Comparison of ENCODE assay signal across 8 cellular contexts in genomic region chr2:224039080-224039769, GRCh38. TPM values are rescaled to one million over a fixed set of nuclear protein-coding genes. Genes with fewer than 3 reads are reported as not detected.
DNase-seq lines count a peak whose midpoint lies in the region; ATAC-seq lines count a peak whose summit lies in the region.

Gene SERPINE2, minus strand, starts transcription at chr2:224039286. Its CDS starts 37,386 bp downstream, at chr2:224001900.

- peak within 1 kb of the TSS; percentile 93 to 97 for H3K4me3 Mint-ChIP-seq in activated T-cell treated with anti-CD3 and anti-CD28 coated beads, Interleukin-2, amount 50 U/mL, for 72 hours
- peak within 1 kb of the TSS; percentile 78 to 98 (median 92) for H3K4me3 Mint-ChIP-seq in naive B cell
- peak within 1 kb of the TSS; percentile 98 for H3K4me3 Mint-ChIP-seq in stimulated activated naive CD8-positive, alpha-beta T cell treated with anti-CD3 and anti-CD28 coated beads, Interleukin-15, Interleukin-2, amounts not matched to agents 100 ng/mL and 50 ng/mL, for 24 hours

- H3K36me3 Mint-ChIP-seq in activated T-cell treated with anti-CD3 and anti-CD28 coated beads, Interleukin-2, amount 50 U/mL, for 72 hours (ENCODE audit: insufficient read depth in 2 of 2) = peaks cover 0 to 2% of the 10 kb centered on the region in 2 donors
- H3K36me3 Mint-ChIP-seq in naive B cell = peaks cover 0 to 4% of the 10 kb centered on the region in 2 donors
- H3K36me3 Mint-ChIP-seq in stimulated activated naive CD8-positive, alpha-beta T cell treated with anti-CD3 and anti-CD28 coated beads, Interleukin-15, Interleukin-2, amounts not matched to agents 100 ng/mL and 50 ng/mL, for 24 hours (ENCODE audit: low read depth) = peaks cover 5% of the 10 kb centered on the region

- peaks cover 28% of the 10 kb centered on the region for H3K4me1 Mint-ChIP-seq in activated T-cell treated with anti-CD3 and anti-CD28 coated beads, Interleukin-2, amount 50 U/mL, for 72 hours (ENCODE audit: low read depth)
- peaks cover 8 to 14% (median 12%) of the 10 kb centered on the region in 3 donors for H3K4me1 Mint-ChIP-seq in naive B cell
- peaks cover 16% of the 10 kb centered on the region for H3K4me1 Mint-ChIP-seq in stimulated activated naive CD8-positive, alpha-beta T cell treated with anti-CD3 and anti-CD28 coated beads, Interleukin-15, Interleukin-2, amounts not matched to agents 100 ng/mL and 50 ng/mL, for 24 hours (ENCODE audit: low read depth)

- no peaks in the 10 kb centered on the region for H3K27me3 ChIP-seq in ACC112 (ENCODE audit: insufficient read depth, low read length)

- peaks cover 48% of the 10 kb centered on the region for H3K79me2 ChIP-seq in ACC112 (ENCODE audit: control insufficient read depth, insufficient read depth, low read length, unreplicated experiment)

- no peaks in the 10 kb centered on the region for H3K9me3 Mint-ChIP-seq in activated T-cell treated with anti-CD3 and anti-CD28 coated beads, Interleukin-2, amount 50 U/mL, for 72 hours
- H3K9me3 Mint-ChIP-seq in naive B cell = no peaks in the 10 kb centered on the region
- no peaks in the 10 kb centered on the region for H3K9me3 Mint-ChIP-seq in stimulated activated naive CD8-positive, alpha-beta T cell treated with anti-CD3 and anti-CD28 coated beads, Interleukin-15, Interleukin-2, amounts not matched to agents 100 ng/mL and 50 ng/mL, for 24 hours

- H2AFZ ChIP-seq in ACC112 (ENCODE audit: low read length, unreplicated experiment) = peak within 1 kb of the TSS; percentile 91

- H3K4me3 ChIP-seq in ACC112 (ENCODE audit: low read depth, low read length) = peak within 1 kb of the TSS; percentile 93

- H3K27ac ChIP-seq in ACC112 (ENCODE audit: low read depth, low read length) = no peak within 1 kb of the TSS

- peaks cover 50% of the 10 kb centered on the region for H3K27me3 Mint-ChIP-seq in activated T-cell treated with anti-CD3 and anti-CD28 coated beads, Interleukin-2, amount 50 U/mL, for 72 hours (ENCODE audit: low read depth)
- peaks cover 41 to 74% (median 72%) of the 10 kb centered on the region in 3 donors for H3K27me3 Mint-ChIP-seq in naive B cell
- peaks cover 61% of the 10 kb centered on the region for H3K27me3 Mint-ChIP-seq in stimulated activated naive CD8-positive, alpha-beta T cell treated with anti-CD3 and anti-CD28 coated beads, Interleukin-15, Interleukin-2, amounts not matched to agents 100 ng/mL and 50 ng/mL, for 24 hours

- H3K4me1 ChIP-seq in ACC112 (ENCODE audit: control insufficient read depth, insufficient read depth, low read length, unreplicated experiment) = peaks cover 46% of the 10 kb centered on the region

- peak within 1 kb of the TSS; percentile 47 for H3K27ac Mint-ChIP-seq in activated T-cell treated with anti-CD3 and anti-CD28 coated beads, Interleukin-2, amount 50 U/mL, for 72 hours
- peak within 1 kb of the TSS in 3 of 6 donors; percentile 38 to 88 (median 40) for H3K27ac Mint-ChIP-seq in naive B cell
- peak within 1 kb of the TSS; percentile 73 for H3K27ac Mint-ChIP-seq in stimulated activated naive CD8-positive, alpha-beta T cell treated with anti-CD3 and anti-CD28 coated beads, Interleukin-15, Interleukin-2, amounts not matched to agents 100 ng/mL and 50 ng/mL, for 24 hours

- DNase-seq in NOMO-1 treated with DMSO at 0.1 percent for 48 hours (lab: John Stamatoyannopoulos, UW; ENCODE audit: unreplicated experiment) = peak; percentile 49
- DNase-seq in activated T-cell treated with anti-CD3 and anti-CD28 coated beads, Interleukin-2, amount 50 U/mL, for 72 hours = peak; percentile 67 to 76
- peak; percentile 59 for DNase-seq in fibroblast of peridontal ligament (ENCODE audit: extremely low read depth)
- peak; percentile 38 for DNase-seq in naive B cell

- H3K36me3 ChIP-seq in ACC112 (ENCODE audit: insufficient read depth, low read length) = no peaks in the 10 kb centered on the region

- peak; percentile 41 for ATAC-seq in GM18861 (IDR thresholded peaks at IDR 0.05; ENCODE audit: unreplicated experiment)
- peak; percentile 59 for ATAC-seq in HG03135 (IDR thresholded peaks at IDR 0.05; ENCODE audit: unreplicated experiment)
- peak; percentile 77 to 79 for ATAC-seq in activated T-cell treated with anti-CD3 and anti-CD28 coated beads, Interleukin-2, amount 50 U/mL, for 72 hours (replicated peaks in 1 of 2)
- peak; percentile 66 to 72 for ATAC-seq in naive B cell (ENCODE audit: low read depth in 2 of 2)

RNA-seq across cellular contexts. Expression of gene SERPINE2, which starts in this region (rescaled TPM):
- 10 to 100 TPM; 62.9 to 81.6 TPM for total RNA-seq in activated T-cell treated with anti-CD3 and anti-CD28 coated beads, Interleukin-2, amount 50 U/mL, for 72 hours
- 1 to 10 TPM; 1.6 to 6.1 (median 3.4) TPM for polyA plus RNA-seq in naive B cell (ENCODE audit: low read depth in 6 of 6)
